Comparison of ENCODE assay signal across 13 cellular contexts in genomic region chrX:1308476-1308875, GRCh38. TPM values are rescaled to one million over a fixed set of nuclear protein-coding genes. Genes with fewer than 3 reads are reported as not detected.
A peak's percentile ranks its signal among the peaks of the same experiment; 100 is the strongest.
DNase-seq lines count a peak whose midpoint lies in the region; TF ChIP-seq lines count a peak whose summit lies in the region.
"Had no signal": no experiment of that assay in that cellular context is flagged by ENCODE, and none has a peak within 500 bp of the region (broad histone marks: within the 10 kb centered on the region; RNA-seq: fewer than 3 reads in every experiment).

No MANE protein-coding gene starts in this region.

- H3K36me3 ChIP-seq in neutrophil = peaks cover 100% of the 10 kb centered on the region

- no peak overlapping the region for H3K4me3 ChIP-seq in neutrophil (ENCODE audit: low read depth in 1 of 2, low read length in 1 of 2)
- H3K4me3 ChIP-seq: BLaER1 treated with 17β-estradiol and CSF1 and Interleukin-3, amounts not matched to agents 10 nM and 100 nM had no signal

- peaks cover 79 to 94% of the 10 kb centered on the region in 2 donors for H3K36me3 Mint-ChIP-seq in CD14-positive monocyte
- peaks cover 100% of the 10 kb centered on the region for H3K36me3 Mint-ChIP-seq in dendritic cell treated with granulocyte-macrophage colony-stimulating factor and Interleukin-4, amounts not matched to agents 40 ng/mL and 50 ng/mL, for 4 days (ENCODE audit: low read depth)
- H3K36me3 Mint-ChIP-seq in T-helper 2 cell treated with Interferon-gamma antibody and Interleukin-4, amounts not matched to agents 5 μg/mL and 100 μg/mL, for 36 hours (ENCODE audit: low read depth) = no peaks in the 10 kb centered on the region

- H3K4me3 Mint-ChIP-seq in CD14-positive monocyte = no peak overlapping the region
- no peak overlapping the region for H3K4me3 Mint-ChIP-seq in dendritic cell treated with granulocyte-macrophage colony-stimulating factor and Interleukin-4, amounts not matched to agents 40 ng/mL and 50 ng/mL, for 4 days
- H3K4me3 Mint-ChIP-seq in T-helper 2 cell treated with Interferon-gamma antibody and Interleukin-4, amounts not matched to agents 5 μg/mL and 100 μg/mL, for 36 hours = no peak overlapping the region
- H3K4me3 Mint-ChIP-seq: B cell; CD4-positive, CD25-positive, alpha-beta regulatory T cell; CD8-positive, alpha-beta memory T cell; H9 had no signal

- intact Hi-C loops in CD14-positive monocyte (cut with micrococcal nuclease) = loop anchor here in 1 of 2 donors (5.0 kb wide), 1 partner anchor 36 kb away; no protein-coding TSS in a partner anchor
- intact Hi-C loops in dendritic cell treated with granulocyte-macrophage colony-stimulating factor and Interleukin-4, amounts not matched to agents 40 ng/mL and 50 ng/mL, for 4 days (cut with micrococcal nuclease) = no loop called here

- peak overlapping the region in 6 of 7 donors; percentile 41 to 73 (median 59) for H3K27ac Mint-ChIP-seq in CD14-positive monocyte
- peak overlapping the region; percentile 55 for H3K27ac Mint-ChIP-seq in dendritic cell treated with granulocyte-macrophage colony-stimulating factor and Interleukin-4, amounts not matched to agents 40 ng/mL and 50 ng/mL, for 4 days
- no peak overlapping the region for H3K27ac Mint-ChIP-seq in T-helper 2 cell treated with Interferon-gamma antibody and Interleukin-4, amounts not matched to agents 5 μg/mL and 100 μg/mL, for 36 hours
- H3K27ac Mint-ChIP-seq: B cell; CD4-positive, CD25-positive, alpha-beta regulatory T cell; CD8-positive, alpha-beta memory T cell; H9 had no signal

- peaks cover 0 to 5% (median 0%) of the 10 kb centered on the region in 3 donors for H3K27me3 Mint-ChIP-seq in CD14-positive monocyte (ENCODE audit: low read depth in 3 of 3)
- no peaks in the 10 kb centered on the region for H3K27me3 Mint-ChIP-seq in dendritic cell treated with granulocyte-macrophage colony-stimulating factor and Interleukin-4, amounts not matched to agents 40 ng/mL and 50 ng/mL, for 4 days
- H3K27me3 Mint-ChIP-seq in T-helper 2 cell treated with Interferon-gamma antibody and Interleukin-4, amounts not matched to agents 5 μg/mL and 100 μg/mL, for 36 hours (ENCODE audit: low read depth) = no peaks in the 10 kb centered on the region
- H3K27me3 Mint-ChIP-seq: B cell; CD4-positive, CD25-positive, alpha-beta regulatory T cell had no signal

- peak overlapping the region; percentile 21 for H3K27ac ChIP-seq in neutrophil
- H3K27ac ChIP-seq: BLaER1 treated with 17β-estradiol and CSF1 and Interleukin-3, amounts not matched to agents 10 nM and 100 nM had no signal

- peaks cover 6% of the 10 kb centered on the region for H3K4me1 Mint-ChIP-seq in CD14-positive monocyte
- H3K4me1 Mint-ChIP-seq in dendritic cell treated with granulocyte-macrophage colony-stimulating factor and Interleukin-4, amounts not matched to agents 40 ng/mL and 50 ng/mL, for 4 days (ENCODE audit: low read depth) = peaks cover 37% of the 10 kb centered on the region
- H3K4me1 Mint-ChIP-seq in T-helper 2 cell treated with Interferon-gamma antibody and Interleukin-4, amounts not matched to agents 5 μg/mL and 100 μg/mL, for 36 hours (ENCODE audit: low read depth) = no peaks in the 10 kb centered on the region
- H3K4me1 Mint-ChIP-seq: B cell; CD8-positive, alpha-beta memory T cell; H9 had no signal

- H3K27me3 ChIP-seq in neutrophil = no peaks in the 10 kb centered on the region
- H3K27me3 ChIP-seq: BLaER1 treated with 17β-estradiol and CSF1 and Interleukin-3, amounts not matched to agents 10 nM and 100 nM had no signal

- DNase-seq in CD14-positive monocyte (ENCODE audit: low spot score) (no peak), RPMI8226 (peak; percentile 2), COR-L47 (lab: John Stamatoyannopoulos, UW) (no peak)
- DNase-seq in T-helper 2 cell treated with Interferon-gamma antibody and Interleukin-4, amounts not matched to agents 5 μg/mL and 100 μg/mL, for 36 hours (ENCODE audit: low spot score) = no peak
- no peak for DNase-seq in activated CD4-positive, alpha-beta T cell treated with anti-CD3 and anti-CD28 coated beads for 4 hours
- DNase-seq: Caco-2; CD4-positive, CD25-positive, alpha-beta regulatory T cell; CD8-positive, alpha-beta memory T cell; H9 had no signal

- no peaks in the 10 kb centered on the region for H3K9me3 ChIP-seq in neutrophil
- H3K9me3 ChIP-seq: Caco-2 had no signal

- H3K4me1 ChIP-seq in neutrophil (ENCODE audit: control insufficient read depth in 1 of 2, insufficient read depth in 1 of 2, low read depth in 1 of 2, low read length in 1 of 2) = no peaks in the 10 kb centered on the region
- H3K4me1 ChIP-seq: Caco-2 had no signal

- H3K9me3 Mint-ChIP-seq in CD14-positive monocyte = peaks cover 17 to 23% (median 18%) of the 10 kb centered on the region in 7 donors
- H3K9me3 Mint-ChIP-seq in dendritic cell treated with granulocyte-macrophage colony-stimulating factor and Interleukin-4, amounts not matched to agents 40 ng/mL and 50 ng/mL, for 4 days = peaks cover 8% of the 10 kb centered on the region
- peaks cover 11% of the 10 kb centered on the region for H3K9me3 Mint-ChIP-seq in T-helper 2 cell treated with Interferon-gamma antibody and Interleukin-4, amounts not matched to agents 5 μg/mL and 100 μg/mL, for 36 hours

- TF ChIP-seq CTCF in CD14-positive monocyte (IDR thresholded peaks at IDR 0.05) = no peak
- TF ChIP-seq CTCF in neutrophil (IDR thresholded peaks at IDR 0.05) = no peak

RNA-seq across cellular contexts. Expression of gene IL3RA, which starts 28.1 kb away (rescaled TPM):
- polyA plus RNA-seq in CD14-positive monocyte = 10 to 100 TPM in 1 of 2 donors, 1 to 10 TPM in 1; 4.4 to 12.0 TPM
- polyA plus RNA-seq: CD8-positive, alpha-beta memory T cell had no signal

RNA-seq across cellular contexts. Expression of gene CSF2RA, which starts 39.9 kb away (rescaled TPM):
- polyA plus RNA-seq in CD14-positive monocyte = 100 to 1,000 TPM in 1 of 2 donors, 10 to 100 TPM in 1; 73.8 to 125 TPM
- polyA plus RNA-seq: CD4-positive, CD25-positive, alpha-beta regulatory T cell; CD8-positive, alpha-beta memory T cell had no signal
